Comparison of ENCODE assay signal across 27 cellular contexts in genomic region chr2:223269386-223269785, GRCh38.
"Had no signal": no experiment of that assay in that cellular context is flagged by ENCODE, and none has a peak within 500 bp of the region (broad histone marks: within the 10 kb centered on the region; RNA-seq: fewer than 3 reads in every experiment).

No MANE protein-coding gene starts in this region.

- H3K27ac Mint-ChIP-seq: effector memory CD8-positive, alpha-beta T cell; immature natural killer cell; naive B cell; nephron; stimulated activated memory B cell treated with anti-CD40 and anti-IgM and Interleukin-4, amounts not matched to agents 10 μg/mL and 1 μg/mL and 100 μg/mL, for 72 hours; stimulated activated naive CD8-positive, alpha-beta T cell treated with anti-CD3 and anti-CD28 coated beads, Interleukin-15, Interleukin-2, amounts not matched to agents 100 ng/mL and 50 ng/mL, for 24 hours had no signal

- H3K4me1 Mint-ChIP-seq: immature natural killer cell; naive B cell; nephron; stimulated activated memory B cell treated with anti-CD40 and anti-IgM and Interleukin-4, amounts not matched to agents 10 μg/mL and 1 μg/mL and 100 μg/mL, for 72 hours had no signal

- H3K27ac ChIP-seq: epithelial cell of prostate, esophagus muscularis mucosa, gastroesophageal sphincter, left ventricle myocardium inferior, pancreas, prostate gland, right lobe of liver, spleen, tibial artery, upper lobe of left lung, vagina had no signal

- DNase-seq: effector memory CD8-positive, alpha-beta T cell; glutamatergic neuron; immature natural killer cell; kidney; left cardiac atrium; left ventricle myocardium inferior; mesendoderm; naive B cell; occipital lobe; pancreas; retina; right lobe of liver; spleen; stimulated activated CD4-positive, alpha-beta T cell treated with anti-CD3 and anti-CD28 coated beads, Interleukin-15, amount 100 ng/mL, for 24 hours; stimulated activated CD4-positive, alpha-beta T cell treated with anti-CD3 and anti-CD28 coated beads, Interleukin-1b, Interleukin-23, amount 100 ng/mL, for 48 hours; stimulated activated CD4-positive, alpha-beta T cell treated with anti-CD3 and anti-CD28 coated beads, Interleukin-4, amount 100 ng/mL, for 24 hours; tibial artery; upper lobe of left lung had no signal

- H3K27me3 ChIP-seq: esophagus muscularis mucosa, gastroesophageal sphincter, pancreas, right lobe of liver, spleen, tibial artery, upper lobe of left lung, vagina had no signal

- H3K9me3 ChIP-seq: esophagus muscularis mucosa, gastroesophageal sphincter, left ventricle myocardium inferior, pancreas, prostate gland, right lobe of liver, spleen, tibial artery, upper lobe of left lung, vagina had no signal

- H3K4me1 ChIP-seq: esophagus muscularis mucosa, gastroesophageal sphincter, left ventricle myocardium inferior, pancreas, prostate gland, right lobe of liver, spleen, tibial artery, upper lobe of left lung, vagina had no signal

- ATAC-seq: effector memory CD8-positive, alpha-beta T cell; gastroesophageal sphincter; left cardiac atrium; pancreas; right lobe of liver; stimulated activated memory B cell treated with anti-CD40 and anti-IgM and Interleukin-4, amounts not matched to agents 10 μg/mL and 1 μg/mL and 100 μg/mL, for 72 hours had no signal

- H3K9me3 Mint-ChIP-seq: nephron; stimulated activated memory B cell treated with anti-CD40 and anti-IgM and Interleukin-4, amounts not matched to agents 10 μg/mL and 1 μg/mL and 100 μg/mL, for 72 hours had no signal

- H3K4me3 Mint-ChIP-seq: effector memory CD8-positive, alpha-beta T cell; immature natural killer cell; naive B cell; nephron; stimulated activated memory B cell treated with anti-CD40 and anti-IgM and Interleukin-4, amounts not matched to agents 10 μg/mL and 1 μg/mL and 100 μg/mL, for 72 hours; stimulated activated naive CD8-positive, alpha-beta T cell treated with anti-CD3 and anti-CD28 coated beads, Interleukin-15, Interleukin-2, amounts not matched to agents 100 ng/mL and 50 ng/mL, for 24 hours had no signal

- H3K36me3 Mint-ChIP-seq: immature natural killer cell; naive B cell; stimulated activated memory B cell treated with anti-CD40 and anti-IgM and Interleukin-4, amounts not matched to agents 10 μg/mL and 1 μg/mL and 100 μg/mL, for 72 hours had no signal

- H3K27me3 Mint-ChIP-seq: effector memory CD8-positive, alpha-beta T cell; naive B cell; stimulated activated memory B cell treated with anti-CD40 and anti-IgM and Interleukin-4, amounts not matched to agents 10 μg/mL and 1 μg/mL and 100 μg/mL, for 72 hours; stimulated activated naive CD8-positive, alpha-beta T cell treated with anti-CD3 and anti-CD28 coated beads, Interleukin-15, Interleukin-2, amounts not matched to agents 100 ng/mL and 50 ng/mL, for 24 hours had no signal

- H3K4me3 ChIP-seq: esophagus muscularis mucosa, gastroesophageal sphincter, left ventricle myocardium inferior, lung, pancreas, prostate gland, right lobe of liver, spleen, tibial artery, upper lobe of left lung, vagina had no signal

- H3K36me3 ChIP-seq: esophagus muscularis mucosa, gastroesophageal sphincter, left ventricle myocardium inferior, pancreas, prostate gland, right lobe of liver, spleen, tibial artery, upper lobe of left lung, vagina had no signal
